ENCODE assay signal across 1 cellular context in genomic region chr18:9684901-9685738, GRCh38.
TF ChIP-seq lines count a peak whose summit lies in the region.

No MANE protein-coding gene starts in this region.

TF ChIP-seq in K562, 482 proteins besides CTCF, POLR2A, EP300 and RAD21 (continued from another document and continues in another):
- no peak for TF ChIP-seq THRA (IDR thresholded peaks at IDR 0.05)
- TF ChIP-seq ZBTB26 (CRISPR knock-in tag; IDR thresholded peaks at IDR 0.05): no peak
- 0 out of 2 replicates have a peak, but pooled peaks have one; percentile 10 for TF ChIP-seq KLF6 (CRISPR knock-in tag; IDR thresholded peaks at IDR 0.05; ENCODE audit: borderline replicate concordance)
- no peak for TF ChIP-seq ZNF644 (tag; IDR thresholded peaks at IDR 0.05; ENCODE audit: low read depth)
- TF ChIP-seq ZNF445 (CRISPR knock-in tag; IDR thresholded peaks at IDR 0.05; ENCODE audit: low read depth): no peak
- TF ChIP-seq YBX1 (IDR thresholded peaks at IDR 0.05): no peak
- no peak for TF ChIP-seq NKRF (IDR thresholded peaks at IDR 0.05; ENCODE audit: borderline replicate concordance)
- no peak for TF ChIP-seq ZBTB7A (IDR thresholded peaks at IDR 0.05; ENCODE audit: borderline replicate concordance, control insufficient read depth, low read depth, low read length)
- peak in 1 of 3 experiments; percentile 41 for TF ChIP-seq YY1 (IDR thresholded peaks at IDR 0.05; ENCODE audit: borderline replicate concordance in 1 of 3, control insufficient read depth in 1 of 3, extremely low read depth in 1 of 3, insufficient read depth in 3 of 3, insufficient read length in 1 of 3, insufficient replicate concordance in 2 of 3, low read depth in 1 of 3, low read length in 2 of 3)
- TF ChIP-seq ZNF384 (IDR thresholded peaks at IDR 0.05; ENCODE audit: low read depth, low read length): no peak
- TF ChIP-seq ZBTB2 (IDR thresholded peaks at IDR 0.05): no peak
- TF ChIP-seq EHMT2 (IDR thresholded peaks at IDR 0.05): no peak
- TF ChIP-seq PURB (CRISPR knock-in tag; IDR thresholded peaks at IDR 0.05; ENCODE audit: low read depth): no peak
- TF ChIP-seq ZNF277 (CRISPR knock-in tag; IDR thresholded peaks at IDR 0.05; ENCODE audit: borderline replicate concordance): no peak
- no peak for TF ChIP-seq RBBP5 (IDR thresholded peaks at IDR 0.05; ENCODE audit: borderline replicate concordance, insufficient read depth, low read length, poor library complexity, severe bottlenecking)
- TF ChIP-seq MTA1 (IDR thresholded peaks at IDR 0.05; ENCODE audit: borderline replicate concordance): no peak
- no peak for TF ChIP-seq ZNF518B (CRISPR knock-in tag; IDR thresholded peaks at IDR 0.05)
- no peak for TF ChIP-seq ZNF318 (IDR thresholded peaks at IDR 0.05; ENCODE audit: borderline replicate concordance in 1 of 2, low read depth in 1 of 2)
- TF ChIP-seq ZNF408 (CRISPR knock-in tag; IDR thresholded peaks at IDR 0.05; ENCODE audit: low read depth): no peak
- no peak for TF ChIP-seq EZH2 (IDR thresholded peaks at IDR 0.05; ENCODE audit: borderline replicate concordance, low read depth, low read length)
- TF ChIP-seq KLF16 (IDR thresholded peaks at IDR 0.05): no peak
- no peak for TF ChIP-seq MBD2 (IDR thresholded peaks at IDR 0.05; ENCODE audit: borderline replicate concordance, low read depth)
- TF ChIP-seq MXD1 (CRISPR knock-in tag; IDR thresholded peaks at IDR 0.05; ENCODE audit: borderline replicate concordance, poor library complexity, severe bottlenecking): no peak
- TF ChIP-seq TAF1 (IDR thresholded peaks at IDR 0.05; ENCODE audit: control insufficient read depth, extremely low read depth, insufficient read depth, low read length, severe bottlenecking): peak; percentile 33
- TF ChIP-seq ZNF655 (CRISPR knock-in tag; IDR thresholded peaks at IDR 0.05): no peak
- no peak; the same call in 1 of the 2 replicates for TF ChIP-seq MECOM (CRISPR knock-in tag; IDR thresholded peaks at IDR 0.05)
- no peak for TF ChIP-seq ZC3H11A (IDR thresholded peaks at IDR 0.05; ENCODE audit: low read depth, low read length)
- TF ChIP-seq CREB1 (IDR thresholded peaks at IDR 0.05): no peak
- no peak; the same call in 1 of the 2 replicates for TF ChIP-seq CREB1 (CRISPR knock-in tag; IDR thresholded peaks at IDR 0.05)
- no peak for TF ChIP-seq FOXK2 (conservative IDR thresholded peaks at IDR 0.05 in 1 of 2, IDR thresholded peaks at IDR 0.05 in 1 of 2; ENCODE audit: low read depth in 2 of 2)
- TF ChIP-seq SNIP1 (IDR thresholded peaks at IDR 0.05; ENCODE audit: low read depth): no peak
- TF ChIP-seq ZNF639 (CRISPR knock-in tag; conservative IDR thresholded peaks at IDR 0.05 in 1 of 2, IDR thresholded peaks at IDR 0.05 in 1 of 2): peak in 1 of 2 experiments; percentile 18; a peak in 1 of 4 replicates
- 0 out of 2 replicates have a peak, but pooled peaks have one; percentile 11 for TF ChIP-seq ZNF707 (CRISPR knock-in tag; conservative IDR thresholded peaks at IDR 0.05)
- TF ChIP-seq ZFX (CRISPR knock-in tag; IDR thresholded peaks at IDR 0.05): peak; percentile 54
